In the genomic region with DNA sequence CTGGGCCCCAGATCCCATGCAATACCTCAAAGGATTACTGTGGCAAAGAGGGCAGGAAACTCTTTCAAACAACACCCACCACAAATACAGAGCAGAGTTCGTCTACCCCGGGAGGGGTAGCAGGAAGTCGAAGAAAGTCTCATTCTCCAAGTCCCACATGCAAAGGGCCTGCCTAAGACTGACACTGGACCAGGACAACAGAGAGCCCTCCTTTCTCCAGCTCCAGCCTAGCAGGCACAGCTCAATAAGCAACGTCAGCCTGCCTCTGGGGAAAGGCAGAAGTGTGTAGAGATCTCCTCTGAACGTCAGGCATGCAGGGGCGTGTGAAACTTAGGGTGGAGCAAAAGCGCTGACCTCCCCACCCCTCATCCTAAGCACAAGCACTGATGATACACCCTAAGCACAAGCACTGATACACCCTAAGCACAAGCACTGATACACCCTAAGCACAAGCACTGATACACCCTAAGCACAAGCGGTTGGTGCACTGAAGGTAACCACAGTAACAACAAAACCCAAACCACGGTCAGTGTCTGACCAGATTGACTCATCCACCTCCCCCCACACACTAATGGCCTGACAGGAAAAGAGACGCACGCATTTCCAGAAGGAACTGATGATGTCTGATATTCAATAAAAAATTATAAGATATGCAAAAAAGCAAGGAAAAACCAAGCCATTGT, we compare ENCODE assay signal across 16 cellular contexts. TPM values are rescaled to one million over a fixed set of nuclear protein-coding genes. Genes with fewer than 3 reads are reported as not detected.
A peak's percentile ranks its signal among the peaks of the same experiment; 100 is the strongest.
DNase-seq lines count a peak whose midpoint lies in the region; ATAC-seq and TF ChIP-seq lines count a peak whose summit lies in the region.
"Had no signal": no experiment of that assay in that cellular context is flagged by ENCODE, and none has a peak within 500 bp of the region (broad histone marks: within the 10 kb centered on the region; RNA-seq: fewer than 3 reads in every experiment).

No MANE protein-coding gene starts in this region.

- peak overlapping the region; percentile 63 for H3K27ac ChIP-seq in effector memory CD4-positive, alpha-beta T cell (ENCODE audit: insufficient read depth, low read length, poor library complexity, severe bottlenecking)
- H3K27ac ChIP-seq: ascending aorta, GM23248, thyroid gland had no signal

- H3K9me3 ChIP-seq in effector memory CD4-positive, alpha-beta T cell (ENCODE audit: control insufficient read depth, low read length), result no peaks in the 10 kb centered on the region
- H3K9me3 ChIP-seq: ascending aorta, thyroid gland had no signal

- H3K27me3 Mint-ChIP-seq in activated T-cell treated with anti-CD3 and anti-CD28 coated beads, Interleukin-2, amount 50 U/mL, for 24 hours, result no peaks in the 10 kb centered on the region
- H3K27me3 Mint-ChIP-seq in T-cell (no peaks in the 10 kb centered on the region), type B pancreatic cell (no peaks in the 10 kb centered on the region)

- no peak for TF ChIP-seq CTCF in type B pancreatic cell (conservative IDR thresholded peaks at IDR 0.05)

- peaks cover 11% of the 10 kb centered on the region for H3K36me3 Mint-ChIP-seq in activated T-cell treated with anti-CD3 and anti-CD28 coated beads, Interleukin-2, amount 50 U/mL, for 24 hours (ENCODE audit: low read depth)
- H3K36me3 Mint-ChIP-seq in T-cell (peaks cover 18% of the 10 kb centered on the region), type B pancreatic cell (no peaks in the 10 kb centered on the region)

- no peak overlapping the region for H3K4me3 Mint-ChIP-seq in activated T-cell treated with anti-CD3 and anti-CD28 coated beads, Interleukin-2, amount 50 U/mL, for 24 hours
- H3K4me3 Mint-ChIP-seq in T-cell (peak overlapping the region; percentile 4 to 72 (median 5)), type B pancreatic cell (no peak overlapping the region)
- H3K4me3 Mint-ChIP-seq: memory B cell had no signal

- no peaks in the 10 kb centered on the region for H3K36me3 ChIP-seq in effector memory CD4-positive, alpha-beta T cell (ENCODE audit: control insufficient read depth, insufficient read depth, low read length)
- H3K36me3 ChIP-seq: ascending aorta, MG63, thyroid gland had no signal

- peak overlapping the region; percentile 78 for H3K27ac Mint-ChIP-seq in activated T-cell treated with anti-CD3 and anti-CD28 coated beads, Interleukin-2, amount 50 U/mL, for 24 hours
- H3K27ac Mint-ChIP-seq in T-cell (peak overlapping the region; percentile 89 to 98), type B pancreatic cell (no peak overlapping the region)
- H3K27ac Mint-ChIP-seq: memory B cell had no signal

- peaks cover 49% of the 10 kb centered on the region for H3K4me1 Mint-ChIP-seq in activated T-cell treated with anti-CD3 and anti-CD28 coated beads, Interleukin-2, amount 50 U/mL, for 24 hours (ENCODE audit: low read depth)
- peaks cover 54 to 63% (median 59%) of the 10 kb centered on the region in 3 donors for H3K4me1 Mint-ChIP-seq in T-cell
- H3K4me1 Mint-ChIP-seq in type B pancreatic cell (ENCODE audit: unreplicated experiment), result no peaks in the 10 kb centered on the region

- POLR2A ChIA-PET in T-cell (lab: Charles Lee), result interaction anchor here in 1 of 2 donors (0.6 kb wide), 1 partner anchor 315 kb away, joined by 9 read pairs; no protein-coding TSS in a partner anchor

- H3K27me3 ChIP-seq in effector memory CD4-positive, alpha-beta T cell (replicated peaks; ENCODE audit: control insufficient read depth, insufficient read depth, low read length, poor library complexity, severe bottlenecking), result no peaks in the 10 kb centered on the region
- H3K27me3 ChIP-seq: ascending aorta, MG63, thyroid gland had no signal

- no peak for DNase-seq in activated T-cell treated with anti-CD3 and anti-CD28 coated beads, Interleukin-2, amount 50 U/mL, for 24 hours
- DNase-seq in activated T-cell treated with anti-CD3 and anti-CD28 coated beads for 4 hours (no peak), T-cell (peak in 23 of 34 experiments; percentile 13 to 52 (median 27)), type B pancreatic cell (ENCODE audit: extremely low spot score, unreplicated experiment) (peak; percentile 34), middle frontal gyrus (ENCODE audit: extremely low spot score, low spot score) (no peak), GF-D8 (lab: John Stamatoyannopoulos, UW) (no peak), NCI-H187 (lab: John Stamatoyannopoulos, UW) (no peak)
- no peak for DNase-seq in effector memory CD4-positive, alpha-beta T cell
- DNase-seq: GM23248, MG63, NCI-H345, thyroid gland had no signal

- peaks cover 32% of the 10 kb centered on the region for H3K9me3 Mint-ChIP-seq in activated T-cell treated with anti-CD3 and anti-CD28 coated beads, Interleukin-2, amount 50 U/mL, for 24 hours
- H3K9me3 Mint-ChIP-seq in T-cell, result peaks cover 14 to 38% (median 18%) of the 10 kb centered on the region in 3 donors
- peaks cover 13% of the 10 kb centered on the region for H3K9me3 Mint-ChIP-seq in type B pancreatic cell

- peak in 3 of 4 experiments; percentile 40 to 50 (median 42) for ATAC-seq in T-cell (replicated peaks in 1 of 4)
- ATAC-seq: GM12878 had no signal

- peaks cover 40% of the 10 kb centered on the region for H3K4me1 ChIP-seq in effector memory CD4-positive, alpha-beta T cell (ENCODE audit: control insufficient read depth, insufficient read depth, low read length, poor library complexity, severe bottlenecking)
- H3K4me1 ChIP-seq: ascending aorta, thyroid gland had no signal

- CTCF ChIA-PET in T-cell (lab: Charles Lee), result no interaction called here

- H3K4me3 ChIP-seq in effector memory CD4-positive, alpha-beta T cell (ENCODE audit: insufficient read depth, low read depth, low read length, poor library complexity, severe bottlenecking), result no peak overlapping the region
- H3K4me3 ChIP-seq: ascending aorta, GM12878, GM23248, MG63, thyroid gland had no signal

RNA-seq across cellular contexts. Expression of a gene that starts 1.3 kb away (rescaled TPM):
- total RNA-seq in T-cell (not detected), type B pancreatic cell (ENCODE audit: low replicate concordance) (not detected in 2 replicates)
- total RNA-seq: ascending aorta, dermis microvascular lymphatic vessel endothelial cell, GM12878, GM23248, thyroid gland had no signal

RNA-seq across cellular contexts. Expression of a gene that starts 4.6 kb away (rescaled TPM):
- total RNA-seq in T-cell (not detected), type B pancreatic cell (ENCODE audit: low replicate concordance) (not detected in 2 replicates)
- total RNA-seq: ascending aorta, dermis microvascular lymphatic vessel endothelial cell, GM12878, GM23248, thyroid gland had no signal

RNA-seq across cellular contexts. Expression of a gene that starts 7.7 kb away (rescaled TPM):
- total RNA-seq in T-cell, result not detected
- total RNA-seq in type B pancreatic cell (ENCODE audit: low replicate concordance), result not detected in 2 replicates
- total RNA-seq: ascending aorta, dermis microvascular lymphatic vessel endothelial cell, GM12878, GM23248 had no signal

RNA-seq across cellular contexts. Expression of a gene that starts 12.8 kb away (rescaled TPM):
- not detected for total RNA-seq in T-cell
- total RNA-seq in type B pancreatic cell (ENCODE audit: low replicate concordance), result not detected in 2 replicates
- total RNA-seq: ascending aorta, dermis microvascular lymphatic vessel endothelial cell, GM12878, GM23248, thyroid gland had no signal

RNA-seq across cellular contexts. Expression of a gene that starts 21.9 kb away (rescaled TPM):
- total RNA-seq in T-cell (not detected), type B pancreatic cell (ENCODE audit: low replicate concordance) (not detected in 2 replicates)
- total RNA-seq: ascending aorta, dermis microvascular lymphatic vessel endothelial cell, GM12878, GM23248, thyroid gland had no signal

Comparison
In these comparisons a context has a peak if more than half of its experiments do, and no peak if none do; other contexts are left out.
1. DNase-seq: peak in T-cell (23 of 34) and type B pancreatic cell (single experiment); none in activated T-cell treated with anti-CD3 and anti-CD28 coated beads, Interleukin-2, amount 50 U/mL, for 24 hours (single experiment), activated T-cell treated with anti-CD3 and anti-CD28 coated beads for 4 hours (single experiment), effector memory CD4-positive, alpha-beta T cell (0 of 3), middle frontal gyrus (single experiment), GF-D8 (single experiment) and NCI-H187 (0 of 2).
2. H3K4me3 Mint-ChIP-seq: peak in T-cell (3 of 3); none in activated T-cell treated with anti-CD3 and anti-CD28 coated beads, Interleukin-2, amount 50 U/mL, for 24 hours (single experiment) and type B pancreatic cell (single experiment).